Comparison of ENCODE assay signal across 28 cellular contexts in the genomic region with DNA sequence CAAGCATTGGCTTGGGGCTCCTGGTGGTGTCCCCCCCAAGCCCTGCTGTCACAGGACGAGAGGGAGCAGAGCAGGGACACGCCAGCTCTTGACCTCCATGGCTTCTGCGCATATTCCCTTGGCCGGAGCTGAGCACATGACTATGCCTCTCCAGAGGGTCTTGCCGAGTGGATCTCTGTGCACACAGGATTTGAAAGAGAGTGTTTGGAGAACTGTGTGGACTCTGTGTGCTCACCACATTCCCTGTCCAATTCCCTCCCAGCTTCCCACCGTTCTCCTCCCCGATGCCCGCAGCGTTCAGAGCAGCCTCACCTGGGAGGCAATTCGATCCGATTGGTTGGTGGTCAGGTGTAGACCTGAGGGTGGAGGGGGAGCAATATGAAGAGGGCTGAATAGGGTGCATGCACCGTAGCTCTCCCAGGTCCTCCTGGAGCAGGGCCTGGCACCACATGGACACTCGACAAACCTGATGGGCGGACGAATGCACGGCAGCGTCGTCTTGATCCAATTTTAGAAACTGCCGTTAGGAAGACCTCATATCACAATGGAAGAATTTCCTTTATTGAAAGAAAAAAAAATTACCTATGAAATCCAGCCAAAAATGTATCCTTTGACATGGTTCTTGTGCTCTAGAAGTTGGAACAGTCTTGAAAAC.
"Had no signal": no experiment of that assay in that cellular context is flagged by ENCODE, and none has a peak within 500 bp of the region (broad histone marks: within the 10 kb centered on the region; RNA-seq: fewer than 3 reads in every experiment).

No MANE protein-coding gene starts in this region.

- H2AFZ ChIP-seq: hepatocyte had no signal

- H3K27ac ChIP-seq: colonic mucosa, epithelial cell of prostate, esophagus squamous epithelium, gastrocnemius medialis, heart left ventricle, hepatocyte, left lung, lower lobe of right lung had no signal

- H3K9me3 Mint-ChIP-seq: dendritic cell treated with granulocyte-macrophage colony-stimulating factor and Interleukin-4, amounts not matched to agents 40 ng/mL and 50 ng/mL, for 4 days; effector memory CD8-positive, alpha-beta T cell; endodermal cell; mesothelial cell of epicardium had no signal

- H3K4me3 Mint-ChIP-seq: dendritic cell treated with granulocyte-macrophage colony-stimulating factor and Interleukin-4, amounts not matched to agents 40 ng/mL and 50 ng/mL, for 4 days; effector memory CD8-positive, alpha-beta T cell; endodermal cell; immature natural killer cell; mesothelial cell of epicardium; naive B cell had no signal

- H3K4me1 ChIP-seq: colonic mucosa, esophagus squamous epithelium, gastrocnemius medialis, heart left ventricle, left lung, lower lobe of right lung had no signal

- H3K36me3 Mint-ChIP-seq: immature natural killer cell, mesothelial cell of epicardium, naive B cell had no signal

- H3K27ac Mint-ChIP-seq: dendritic cell treated with granulocyte-macrophage colony-stimulating factor and Interleukin-4, amounts not matched to agents 40 ng/mL and 50 ng/mL, for 4 days; effector memory CD8-positive, alpha-beta T cell; endodermal cell; immature natural killer cell; mesothelial cell of epicardium; naive B cell had no signal

- H3K27me3 Mint-ChIP-seq: dendritic cell treated with granulocyte-macrophage colony-stimulating factor and Interleukin-4, amounts not matched to agents 40 ng/mL and 50 ng/mL, for 4 days; effector memory CD8-positive, alpha-beta T cell; naive B cell had no signal

- H3K9me3 ChIP-seq: colonic mucosa, esophagus squamous epithelium, gastrocnemius medialis, heart left ventricle, lower lobe of right lung, mucosa of descending colon had no signal

- H3K79me2 ChIP-seq: hepatocyte had no signal

- H3K36me3 ChIP-seq: colonic mucosa, esophagus squamous epithelium, gastrocnemius medialis, heart left ventricle, left lung, lower lobe of right lung had no signal

- FAIRE-seq: endometrium had no signal

- DNase-seq: colonic mucosa; cortex of kidney; effector CD8-positive, alpha-beta T cell; effector memory CD8-positive, alpha-beta T cell; endodermal cell; erythroblast; esophagus squamous epithelium; foreskin fibroblast; foreskin melanocyte; gastrocnemius medialis; glutamatergic neuron; heart left ventricle; hypothalamus; immature natural killer cell; islet precursor cell; left cardiac atrium; left lung; left ventricle myocardium superior; lower lobe of right lung; mesenchymal stem cell; naive B cell had no signal

- H3K4me2 ChIP-seq: hepatocyte had no signal

- ATAC-seq: effector memory CD8-positive, alpha-beta T cell; esophagus mucosa; gastrocnemius medialis; heart left ventricle; left cardiac atrium; left lung; left ventricle myocardium superior; lower lobe of right lung; mucosa of descending colon had no signal

- H3K27me3 ChIP-seq: colonic mucosa, gastrocnemius medialis, hepatocyte had no signal

- H3K4me1 Mint-ChIP-seq: immature natural killer cell, mesothelial cell of epicardium, naive B cell had no signal

- H3K4me3 ChIP-seq: colonic mucosa, esophagus squamous epithelium, gastrocnemius medialis, heart left ventricle, hepatocyte, left lung, lower lobe of right lung, mucosa of descending colon had no signal
